18 cellular contexts compared by ENCODE assay signal in genomic region chr1:216904457-216904856, GRCh38.
A peak's percentile ranks its signal among the peaks of the same experiment; 100 is the strongest.
DNase-seq lines count a peak whose midpoint lies in the region; ATAC-seq, FAIRE-seq and TF ChIP-seq lines count a peak whose summit lies in the region.
"Had no signal": no experiment of that assay in that cellular context is flagged by ENCODE, and none has a peak within 500 bp of the region (broad histone marks: within the 10 kb centered on the region; RNA-seq: fewer than 3 reads in every experiment).

No MANE protein-coding gene starts in this region.

- H3K4me2 ChIP-seq in H1 (ENCODE audit: insufficient read depth in 1 of 2, low read depth in 2 of 2, low read length in 2 of 2) (no peak overlapping the region), keratinocyte (ENCODE audit: control insufficient read depth, extremely low read depth, insufficient read depth, low read depth, low read length) (no peak overlapping the region)
- H3K4me2 ChIP-seq: SK-N-SH had no signal

- POLR2A ChIA-PET in H1 (lab: Charles Lee; ENCODE audit: partially characterized antibody) = no interaction called here

- no peak overlapping the region for H4K91ac ChIP-seq in H1 (replicated peaks; ENCODE audit: insufficient read length, low read length)

- no peak overlapping the region for H3K27ac ChIP-seq in H1 (ENCODE audit: low read depth, low read length)
- peak overlapping the region; percentile 92 for H3K27ac ChIP-seq in keratinocyte (ENCODE audit: control insufficient read depth, insufficient read depth, low read length)
- peak overlapping the region; percentile 71 to 86 for H3K27ac ChIP-seq in small intestine (ENCODE audit: low read depth in 1 of 2, low read length in 1 of 2)
- H3K27ac ChIP-seq in esophagus squamous epithelium = no peak overlapping the region
- H3K27ac ChIP-seq in esophagus muscularis mucosa (replicated peaks in 1 of 4) = no peak overlapping the region

- H2BK20ac ChIP-seq in H1 (ENCODE audit: low read length) = no peak overlapping the region

- no peak overlapping the region for H3K4me3 ChIP-seq in H1 (ENCODE audit: extremely low read depth in 1 of 4, insufficient read depth in 2 of 4, low read depth in 3 of 4, low read length in 4 of 4)
- no peak overlapping the region for H3K4me3 ChIP-seq in keratinocyte (ENCODE audit: control insufficient read depth in 2 of 3, extremely low read depth in 1 of 3, insufficient read depth in 2 of 3, low read depth in 1 of 3, low read length in 3 of 3)
- peak overlapping the region in 1 of 2 donors; percentile 50 for H3K4me3 ChIP-seq in small intestine (ENCODE audit: low read depth in 1 of 2, low read length in 2 of 2)
- H3K4me3 ChIP-seq in esophagus squamous epithelium = no peak overlapping the region
- no peak overlapping the region for H3K4me3 ChIP-seq in esophagus muscularis mucosa

- no peaks in the 10 kb centered on the region for H3K79me1 ChIP-seq in H1 (ENCODE audit: low read depth, low read length)

- H3K4me1 ChIP-seq in H1 (replicated peaks in 1 of 4; ENCODE audit: control insufficient read depth in 3 of 4, insufficient read depth in 4 of 4, low read length in 3 of 4) = no peaks in the 10 kb centered on the region
- H3K4me1 ChIP-seq in keratinocyte (ENCODE audit: control insufficient read depth, extremely low read depth, insufficient read depth, low read length) = peaks cover 39% of the 10 kb centered on the region
- peaks cover 0 to 7% of the 10 kb centered on the region in 2 donors for H3K4me1 ChIP-seq in small intestine (ENCODE audit: control insufficient read depth in 2 of 2, insufficient read depth in 1 of 2, low read depth in 1 of 2, low read length in 1 of 2)
- peaks cover 3 to 25% (median 4%) of the 10 kb centered on the region in 3 donors for H3K4me1 ChIP-seq in esophagus squamous epithelium
- H3K4me1 ChIP-seq in esophagus muscularis mucosa = peaks cover 0 to 5% (median 0%) of the 10 kb centered on the region in 4 donors

- TF ChIP-seq EP300 in H1 (IDR thresholded peaks at IDR 0.05; ENCODE audit: borderline replicate concordance in 1 of 2, low read depth in 2 of 2, low read length in 2 of 2) (no peak), esophagus muscularis mucosa (IDR thresholded peaks at IDR 0.05) (no peak)

- no peaks in the 10 kb centered on the region for H3K79me2 ChIP-seq in H1 (ENCODE audit: control insufficient read depth in 1 of 2, insufficient read depth in 2 of 2, low read length in 2 of 2)
- H3K79me2 ChIP-seq in keratinocyte (ENCODE audit: control insufficient read depth, insufficient read depth, low read length) = no peaks in the 10 kb centered on the region

- WGBS in H1 (ENCODE audit: extremely low coverage in 1 of 2, insufficient coverage in 1 of 2, insufficient read length in 1 of 2, insufficient replicate concordance in 2 of 2, low coverage in 1 of 2, low lambda C conversion rate in 2 of 2, missing lambda C conversion rate in 1 of 2), 2 experiments = 87% methylated on average over 7 of the region's 7 CpGs; no CpG with 5 or more reads in 1 of the 2 experiments
- 16 to 51% (median 31%) methylated on average over 7 of the region's 7 CpGs for WGBS in small intestine, 3 donors
- 78 to 87% methylated on average over 7 of the region's 7 CpGs for WGBS in esophagus squamous epithelium, 2 donors
- WGBS in esophagus muscularis mucosa = 88% methylated on average over 7 of the region's 7 CpGs

- H3K9ac ChIP-seq in H1 (replicated peaks in 1 of 4; ENCODE audit: extremely low read depth in 1 of 4, low read depth in 3 of 4, low read length in 3 of 4) (no peak overlapping the region), keratinocyte (ENCODE audit: control insufficient read depth, extremely low read depth, insufficient read depth, low read length) (no peak overlapping the region)
- H3K9ac ChIP-seq: SK-N-SH had no signal

- TF ChIP-seq POLR2A in H1 (IDR thresholded peaks at IDR 0.05; ENCODE audit: control extremely low read depth in 1 of 2, low read depth in 2 of 2, low read length in 2 of 2) = no peak
- no peak for TF ChIP-seq POLR2A in esophagus squamous epithelium (IDR thresholded peaks at IDR 0.05)
- TF ChIP-seq POLR2A in esophagus muscularis mucosa (IDR thresholded peaks at IDR 0.05; ENCODE audit: low read depth) = no peak

- H3K4ac ChIP-seq in H1 (replicated peaks; ENCODE audit: insufficient read length, low read depth, low read length) = no peak overlapping the region

- H4K20me1 ChIP-seq in H1 (replicated peaks in 1 of 2; ENCODE audit: control insufficient read depth in 1 of 2, insufficient read depth in 2 of 2, low read length in 2 of 2) = no peaks in the 10 kb centered on the region
- no peaks in the 10 kb centered on the region for H4K20me1 ChIP-seq in keratinocyte (ENCODE audit: control insufficient read depth, extremely low read depth, insufficient read depth, low read length)

- FAIRE-seq in H1 (lab: Jason Lieb, UNC) (no peak), keratinocyte (lab: Jason Lieb, UNC) (peak; percentile 20), small intestine (lab: Jason Lieb, UNC) (no peak)

- H4K8ac ChIP-seq in H1 (ENCODE audit: extremely low read depth, insufficient read depth, low read length) = no peak overlapping the region

- no peak for TF ChIP-seq RAD21 in H1 (IDR thresholded peaks at IDR 0.05 in 1 of 2, conservative IDR thresholded peaks at IDR 0.05 in 1 of 2; ENCODE audit: low read depth in 2 of 2, low read length in 2 of 2)

- ATAC-seq in HG02973 (IDR thresholded peaks at IDR 0.05; ENCODE audit: unreplicated experiment) = no peak
- ATAC-seq: CD8-positive, alpha-beta T cell; HCT116; PC-3; Right ventricle myocardium inferior had no signal

- no peak overlapping the region for H3K23ac ChIP-seq in H1 (ENCODE audit: insufficient read length)

- H2BK5ac ChIP-seq in H1 (ENCODE audit: low read depth, low read length) = no peak overlapping the region

- H3K27me3 ChIP-seq in H1 (replicated peaks in 1 of 4; ENCODE audit: control insufficient read depth in 3 of 4, extremely low read depth in 1 of 4, insufficient read depth in 3 of 4, low read length in 3 of 4) = no peaks in the 10 kb centered on the region
- H3K27me3 ChIP-seq in keratinocyte (ENCODE audit: control insufficient read depth, extremely low read depth, insufficient read depth, low read length) = no peaks in the 10 kb centered on the region
- H3K27me3 ChIP-seq in small intestine (ENCODE audit: control insufficient read depth in 2 of 2, insufficient read depth in 2 of 2, low read length in 2 of 2) = no peaks in the 10 kb centered on the region
- no peaks in the 10 kb centered on the region for H3K27me3 ChIP-seq in esophagus squamous epithelium
- no peaks in the 10 kb centered on the region for H3K27me3 ChIP-seq in esophagus muscularis mucosa

- no peaks in the 10 kb centered on the region for H3K9me3 ChIP-seq in H1 (ENCODE audit: insufficient read depth in 2 of 2, low read depth in 1 of 2, low read length in 1 of 2)
- H3K9me3 ChIP-seq in keratinocyte (ENCODE audit: control insufficient read depth, low read depth, low read length) = no peaks in the 10 kb centered on the region
- no peaks in the 10 kb centered on the region for H3K9me3 ChIP-seq in small intestine (ENCODE audit: control insufficient read depth, low read depth)
- H3K9me3 ChIP-seq in esophagus squamous epithelium = no peaks in the 10 kb centered on the region
- no peaks in the 10 kb centered on the region for H3K9me3 ChIP-seq in esophagus muscularis mucosa
- H3K9me3 ChIP-seq: SK-N-SH had no signal

- H3K14ac ChIP-seq in H1 (ENCODE audit: insufficient read length) = no peak overlapping the region

- dilution Hi-C loops in keratinocyte (cut with MboI; ENCODE audit: extremely low pct_ligation_motif_present, low sequenced_read_pairs) = no loop called here

- CTCF ChIA-PET in H1 (lab: Charles Lee; ENCODE audit: partially characterized antibody) = interaction anchor here (0.8 kb wide), 1 partner anchor 20 kb away, joined by 3 read pairs; no protein-coding TSS in a partner anchor

- H3K9me1 ChIP-seq in keratinocyte (ENCODE audit: control insufficient read depth, extremely low read depth, insufficient read depth, low read length) = no peaks in the 10 kb centered on the region

- H2AFZ ChIP-seq in H1 (ENCODE audit: low read length) (0 out of 2 replicates have a peak overlapping the region, but pooled peaks have one; percentile 50), keratinocyte (ENCODE audit: control insufficient read depth, low read length) (peak overlapping the region; percentile 17)

- no peak overlapping the region for H2BK15ac ChIP-seq in H1 (ENCODE audit: low read length)

- H4K5ac ChIP-seq in H1 (ENCODE audit: insufficient read length, low read depth, low read length) = no peak overlapping the region

- no peaks in the 10 kb centered on the region; the same call in 1 of the 2 replicates for H3K23me2 ChIP-seq in H1 (ENCODE audit: low read depth, low read length)

- DNase-seq in OCI-M1 (lab: John Stamatoyannopoulos, UW) (peak; percentile 43), H1 (ENCODE audit: low read depth in 1 of 2, low spot score in 2 of 2) (no peak), keratinocyte (ENCODE audit: low read depth, low spot score) (no peak), small intestine (peak; percentile 76), esophagus squamous epithelium (lab: John Stamatoyannopoulos, UW) (no peak), esophagus muscularis mucosa (ENCODE audit: extremely low spot score) (no peak)
- DNase-seq: CD8-positive, alpha-beta T cell; KG1; NCI-H1092; NCI-H1694; NCI-H2107; NCI-H345; NCI-H69; PC-3; SK-N-SH had no signal

- H2AK5ac ChIP-seq in H1 (ENCODE audit: low read depth, low read length) = no peak overlapping the region

- H3K36me3 ChIP-seq in H1 (ENCODE audit: control insufficient read depth in 2 of 4, insufficient read depth in 4 of 4, low read length in 3 of 4) (no peaks in the 10 kb centered on the region), keratinocyte (ENCODE audit: control insufficient read depth in 2 of 2, extremely low read depth in 1 of 2, insufficient read depth in 2 of 2, low read length in 2 of 2) (no peaks in the 10 kb centered on the region), small intestine (ENCODE audit: control insufficient read depth in 2 of 2, insufficient read depth in 2 of 2, low read length in 2 of 2) (no peaks in the 10 kb centered on the region), esophagus squamous epithelium (no peaks in the 10 kb centered on the region), esophagus muscularis mucosa (no peaks in the 10 kb centered on the region)

- H3K18ac ChIP-seq in H1 (ENCODE audit: extremely low read depth, low read length) = no peak overlapping the region

- no peak for TF ChIP-seq CTCF in H1 (IDR thresholded peaks at IDR 0.05; ENCODE audit: control extremely low read depth in 1 of 3, insufficient read depth in 1 of 3, low read depth in 1 of 3, low read length in 3 of 3)
- TF ChIP-seq CTCF in keratinocyte (optimal IDR thresholded peaks at IDR 0.05 in 1 of 3, IDR thresholded peaks at IDR 0.05 in 1 of 3, conservative IDR thresholded peaks at IDR 0.05 in 1 of 3; ENCODE audit: extremely low read depth in 1 of 3, insufficient read depth in 2 of 3, low read length in 3 of 3) = no peak
- no peak for TF ChIP-seq CTCF in esophagus squamous epithelium (IDR thresholded peaks at IDR 0.05)
- no peak for TF ChIP-seq CTCF in esophagus muscularis mucosa (IDR thresholded peaks at IDR 0.05)

- intact Hi-C loops in esophagus squamous epithelium (cut with DNase I) = no loop called here
- intact Hi-C loops in esophagus muscularis mucosa (cut with DNase I) = no loop called here

- no peak overlapping the region for H2BK12ac ChIP-seq in H1 (ENCODE audit: low read depth, low read length)

- H2BK120ac ChIP-seq in H1 (replicated peaks; ENCODE audit: low read depth, low read length) = no peak overlapping the region

- H3K56ac ChIP-seq in H1 (replicated peaks; ENCODE audit: insufficient read length, low read depth, low read length) = no peak overlapping the region

Comparison
In these comparisons a context has a peak if more than half of its experiments do, and no peak if none do; other contexts are left out.
1. DNase-seq: peak in OCI-M1 (single experiment) and small intestine (single experiment); none in H1 (0 of 2), keratinocyte (single experiment), esophagus squamous epithelium (single experiment) and esophagus muscularis mucosa (single experiment).
2. H3K27ac ChIP-seq: peak in keratinocyte (single experiment) and small intestine (2 of 2); none in H1 (single experiment), esophagus squamous epithelium (0 of 4) and esophagus muscularis mucosa (0 of 4).